In the genomic region with DNA sequence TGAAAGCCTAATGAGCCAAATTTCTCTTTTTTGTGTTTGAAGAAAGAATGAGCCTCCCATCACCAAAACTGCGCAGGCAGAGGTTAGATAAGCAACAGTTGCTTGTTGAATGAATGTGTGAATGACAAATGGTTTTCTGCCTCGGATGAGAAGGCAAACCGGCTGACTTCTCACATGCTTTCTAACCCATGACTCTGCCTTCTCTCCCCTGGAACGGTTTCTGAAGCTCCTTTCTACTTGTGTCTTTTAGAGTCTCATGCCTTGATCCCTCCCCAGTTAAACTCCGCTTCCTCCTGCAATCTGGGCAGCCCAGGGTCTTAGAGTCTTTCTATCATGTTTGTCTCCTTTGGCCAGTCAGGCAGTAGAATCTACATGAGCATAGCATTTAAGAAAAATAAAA, we compare ENCODE assay signal across 6 cellular contexts.
"Had no signal": no experiment of that assay in that cellular context is flagged by ENCODE, and none has a peak within 500 bp of the region (broad histone marks: within the 10 kb centered on the region; RNA-seq: fewer than 3 reads in every experiment).

No MANE protein-coding gene starts in this region.

- H3K27ac ChIP-seq: GM23248 had no signal

- H3K4me3 ChIP-seq: GM23248, HAP-1, K562 had no signal

- H3K36me3 ChIP-seq: HAP-1 had no signal

- H3K4me1 ChIP-seq: HAP-1 had no signal

- H3K9me3 ChIP-seq: HAP-1 had no signal

- DNase-seq: GM23248, GOT3, H7, IMR-90 had no signal
